ENCODE assay signal across 8 cellular contexts in the genomic region with DNA sequence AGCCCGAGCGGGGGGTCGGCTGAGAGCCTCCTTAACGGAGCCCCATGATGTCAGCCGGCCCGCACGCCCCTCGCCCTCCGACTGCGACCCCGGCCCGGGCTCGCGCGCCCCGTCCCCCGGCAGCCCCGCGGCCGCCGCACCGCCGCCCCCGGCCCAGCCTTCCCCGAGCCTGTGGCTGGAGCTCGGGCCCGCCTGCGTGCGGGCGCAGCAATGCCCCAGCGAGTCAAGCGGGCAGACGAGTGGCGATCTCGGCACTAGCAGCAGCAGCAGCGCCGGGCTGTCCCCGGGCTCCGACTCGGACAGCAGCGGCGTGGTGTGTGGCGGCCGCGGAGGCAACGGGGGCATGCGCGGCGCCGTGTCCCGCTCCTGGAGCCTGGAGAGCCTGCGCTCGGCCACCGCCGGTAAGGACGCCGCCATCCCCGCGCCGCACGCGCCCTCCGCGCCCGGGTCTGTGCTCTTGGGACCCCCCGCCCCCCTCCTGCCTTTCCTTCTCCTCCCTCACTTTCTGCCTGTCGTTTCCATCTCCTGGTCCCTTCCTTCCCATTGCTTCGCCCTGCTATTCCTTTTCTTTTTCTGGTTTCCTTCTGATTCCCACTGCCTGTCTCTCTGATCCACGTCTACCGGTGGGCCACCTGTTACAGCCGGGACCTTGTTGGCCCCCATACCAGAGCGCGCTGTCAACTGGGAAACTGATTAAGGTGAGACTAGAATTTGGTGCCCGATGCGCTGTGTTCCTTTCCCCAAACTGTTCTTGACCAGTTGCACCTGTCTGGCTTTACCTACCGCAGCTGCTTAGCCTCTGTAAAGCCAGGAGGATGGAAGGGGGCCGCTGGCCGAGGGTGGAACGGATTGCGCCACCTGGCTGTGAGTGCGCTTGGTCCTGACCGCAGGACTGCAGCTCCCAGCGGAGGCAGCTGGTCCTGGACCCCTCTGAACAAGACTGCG.
DNase-seq lines count a peak whose midpoint lies in the region; ATAC-seq and TF ChIP-seq lines count a peak whose summit lies in the region.

No MANE protein-coding gene starts in this region.

- intact Hi-C loops in Right ventricle myocardium inferior (cut with DNase I), result no loop called here

- H3K36me3 ChIP-seq in cardiac muscle cell (no peaks in the 10 kb centered on the region), thoracic aorta (no peaks in the 10 kb centered on the region)

- H3K4me3 ChIP-seq in cardiac muscle cell (peak overlapping the region; percentile 43), iPS-11a (ENCODE audit: low read depth, low read length) (peak overlapping the region; percentile 20), thoracic aorta (peak overlapping the region; percentile 25)

- peak; percentile 15 to 74 for DNase-seq in cardiac muscle cell (ENCODE audit: low read depth in 1 of 2, low spot score in 1 of 2)
- no peak for DNase-seq in Right ventricle myocardium inferior (ENCODE audit: missing footprints)
- peak; percentile 10 to 28 for DNase-seq in activated CD4-positive, alpha-beta T cell treated with anti-CD3 and anti-CD28 coated beads, Interleukin-2, amount 50 U/mL, for 48 hours
- DNase-seq in thoracic aorta (ENCODE audit: low spot score), result no peak
- DNase-seq in NCI-H2196 (lab: John Stamatoyannopoulos, UW; ENCODE audit: unreplicated experiment), result no peak

- peak; percentile 30 for TF ChIP-seq CTCF in cardiac muscle cell (IDR thresholded peaks at IDR 0.05; ENCODE audit: low read depth, low read length)
- TF ChIP-seq CTCF in thoracic aorta (IDR thresholded peaks at IDR 0.05), result no peak

- H3K27me3 ChIP-seq in cardiac muscle cell, result peaks cover 91% of the 10 kb centered on the region
- H3K27me3 ChIP-seq in thoracic aorta (replicated peaks; ENCODE audit: insufficient read depth), result no peaks in the 10 kb centered on the region

- ATAC-seq in Right ventricle myocardium inferior (no peak), thoracic aorta (ENCODE audit: insufficient number of reproducible peaks, low FRiP score, low read depth) (no peak), HG03108 (IDR thresholded peaks at IDR 0.05; ENCODE audit: unreplicated experiment) (no peak), HG02798 (IDR thresholded peaks at IDR 0.05; ENCODE audit: poor library complexity, unreplicated experiment) (no peak)

- H3K27ac ChIP-seq in cardiac muscle cell, result no peak overlapping the region
- H3K27ac ChIP-seq in thoracic aorta, result no peak overlapping the region

- H3K4me1 ChIP-seq in cardiac muscle cell (ENCODE audit: low read depth) (no peaks in the 10 kb centered on the region), thoracic aorta (ENCODE audit: control insufficient read depth in 1 of 2, low read depth in 2 of 2) (peaks cover 0 to 6% of the 10 kb centered on the region in 2 donors)

- H3K9me3 ChIP-seq in cardiac muscle cell (ENCODE audit: low read depth), result no peaks in the 10 kb centered on the region
- no peaks in the 10 kb centered on the region for H3K9me3 ChIP-seq in thoracic aorta

Comparison
In these comparisons a context has a peak if more than half of its experiments do, and no peak if none do; other contexts are left out.
1. DNase-seq: peak in cardiac muscle cell (2 of 2) and activated CD4-positive, alpha-beta T cell treated with anti-CD3 and anti-CD28 coated beads, Interleukin-2, amount 50 U/mL, for 48 hours (2 of 2); none in Right ventricle myocardium inferior (single experiment), thoracic aorta (single experiment) and NCI-H2196 (single experiment).
2. Peak in every context shown above with its lines, with median percentiles within 50 percentile points of each other: H3K4me3 ChIP-seq.